In the genomic region with DNA sequence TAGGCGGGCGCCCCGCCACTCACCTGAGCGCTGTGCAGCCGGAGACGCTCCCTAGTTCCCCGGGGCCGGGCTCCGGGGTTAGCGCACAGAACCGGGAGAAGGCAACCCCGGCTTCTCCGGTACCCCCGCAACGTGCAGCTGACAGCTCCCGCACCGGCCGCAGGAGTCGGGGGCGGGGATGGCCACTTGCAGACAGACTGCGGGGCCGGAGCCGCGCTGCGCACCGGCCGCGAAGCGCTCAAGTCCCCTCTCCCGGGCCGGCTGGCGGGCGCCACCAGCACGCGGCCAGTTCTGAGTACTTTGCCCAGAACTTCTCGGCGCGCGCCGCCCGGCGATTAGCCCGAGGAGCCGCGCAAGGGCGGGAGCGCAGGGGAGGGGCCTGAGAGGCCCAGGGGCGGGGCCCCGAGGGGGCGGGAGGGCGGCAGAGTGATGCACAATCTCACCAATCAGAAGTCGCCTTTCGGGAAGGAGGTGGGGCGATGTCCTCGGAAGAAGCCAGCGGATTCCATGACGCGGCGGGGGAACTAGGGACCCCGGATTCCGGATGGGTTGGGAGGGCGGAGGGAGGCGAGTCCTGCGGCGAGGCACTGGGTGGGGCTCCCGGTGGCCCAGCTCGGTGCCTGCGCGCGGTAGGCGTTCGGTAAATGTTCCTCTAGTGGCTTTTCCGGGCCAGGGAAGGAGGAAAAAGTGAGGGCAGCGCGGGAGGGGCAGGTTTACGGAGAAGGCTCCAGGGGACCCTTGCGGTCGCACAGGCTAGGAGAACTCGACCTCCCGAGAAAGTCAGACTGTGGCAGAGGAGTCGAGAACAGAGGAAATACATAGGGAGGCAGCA, we compare ENCODE assay signal across 8 cellular contexts. TPM values are rescaled to one million over a fixed set of nuclear protein-coding genes. Genes with fewer than 3 reads are reported as not detected.
A peak's percentile ranks its signal among the peaks of the same experiment; 100 is the strongest.
DNase-seq lines count a peak whose midpoint lies in the region; ATAC-seq lines count a peak whose summit lies in the region.

A gene with protein sequence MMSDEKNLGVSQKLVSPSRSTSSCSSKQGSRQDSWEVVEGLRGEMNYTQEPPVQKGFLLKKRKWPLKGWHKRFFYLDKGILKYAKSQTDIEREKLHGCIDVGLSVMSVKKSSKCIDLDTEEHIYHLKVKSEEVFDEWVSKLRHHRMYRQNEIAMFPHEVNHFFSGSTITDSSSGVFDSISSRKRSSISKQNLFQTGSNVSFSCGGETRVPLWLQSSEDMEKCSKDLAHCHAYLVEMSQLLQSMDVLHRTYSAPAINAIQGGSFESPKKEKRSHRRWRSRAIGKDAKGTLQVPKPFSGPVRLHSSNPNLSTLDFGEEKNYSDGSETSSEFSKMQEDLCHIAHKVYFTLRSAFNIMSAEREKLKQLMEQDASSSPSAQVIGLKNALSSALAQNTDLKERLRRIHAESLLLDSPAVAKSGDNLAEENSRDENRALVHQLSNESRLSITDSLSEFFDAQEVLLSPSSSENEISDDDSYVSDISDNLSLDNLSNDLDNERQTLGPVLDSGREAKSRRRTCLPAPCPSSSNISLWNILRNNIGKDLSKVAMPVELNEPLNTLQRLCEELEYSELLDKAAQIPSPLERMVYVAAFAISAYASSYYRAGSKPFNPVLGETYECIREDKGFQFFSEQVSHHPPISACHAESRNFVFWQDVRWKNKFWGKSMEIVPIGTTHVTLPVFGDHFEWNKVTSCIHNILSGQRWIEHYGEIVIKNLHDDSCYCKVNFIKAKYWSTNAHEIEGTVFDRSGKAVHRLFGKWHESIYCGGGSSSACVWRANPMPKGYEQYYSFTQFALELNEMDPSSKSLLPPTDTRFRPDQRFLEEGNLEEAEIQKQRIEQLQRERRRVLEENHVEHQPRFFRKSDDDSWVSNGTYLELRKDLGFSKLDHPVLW (minus strand): TSS at position 316 of the 832 bp plus-strand sequence. CDS start 87,706 bp downstream, outside the sequence.

- H3K4me3 ChIP-seq in HUES48 (ENCODE audit: low read depth, low read length) (peak within 1 kb of the TSS; percentile 80), NT2/D1 (ENCODE audit: insufficient read length, low read depth) (peak within 1 kb of the TSS; percentile 69), mononuclear cell (ENCODE audit: low read length) (peak within 1 kb of the TSS; percentile 82)

- H3K9ac ChIP-seq in HUES48 (ENCODE audit: low read depth, low read length) (peak within 1 kb of the TSS; percentile 26), NT2/D1 (ENCODE audit: insufficient read length, low read depth) (peak within 1 kb of the TSS; percentile 89)

- H3K27me3 ChIP-seq in HUES48 (ENCODE audit: control insufficient read depth, insufficient read depth, low read length) = peaks cover 39% of the 10 kb centered on the region
- H3K27me3 ChIP-seq in NT2/D1 (ENCODE audit: insufficient read depth, insufficient read length) = peaks cover 32% of the 10 kb centered on the region
- no peaks in the 10 kb centered on the region for H3K27me3 ChIP-seq in mononuclear cell (ENCODE audit: insufficient read depth, low read length)

- H3K27ac ChIP-seq in HUES48 (ENCODE audit: low read depth, low read length) = peak within 1 kb of the TSS; percentile 72

- peak; percentile 94 for DNase-seq in Caki2 (ENCODE audit: low read depth)
- peak; percentile 94 for DNase-seq in NT2/D1 (ENCODE audit: low read depth, low spot score)
- peak; percentile 95 for DNase-seq in activated CD8-positive, alpha-beta memory T cell treated with anti-CD3 and anti-CD28 coated beads, Interleukin-2, amount 50 U/mL, for 4 hours
- DNase-seq in epidermal melanocyte (ENCODE audit: insufficient read length, low spot score) = peak; percentile 81
- peak; percentile 90 to 94 for DNase-seq in stimulated activated CD8-positive, alpha-beta memory T cell treated with anti-CD3 and anti-CD28 coated beads, Interleukin-2, amount 100 ng/mL, for 48 hours (ENCODE audit: low read depth in 2 of 2)

- 0 out of 2 replicates have a peak, but pooled peaks cover 1% of the 10 kb centered on the region for H3K9me3 ChIP-seq in HUES48 (ENCODE audit: control insufficient read depth, insufficient read depth, low read length)
- peaks cover 10% of the 10 kb centered on the region; the same call in 1 of the 2 replicates for H3K9me3 ChIP-seq in NT2/D1 (ENCODE audit: insufficient read depth, low read length)
- H3K9me3 ChIP-seq in mononuclear cell (ENCODE audit: low read depth, low read length) = no peaks in the 10 kb centered on the region

- peak; percentile 72 for ATAC-seq in GM21381 (IDR thresholded peaks at IDR 0.05; ENCODE audit: unreplicated experiment)

- H3K4me1 ChIP-seq in HUES48 (ENCODE audit: control insufficient read depth, insufficient read depth, low read length) (peaks cover 49% of the 10 kb centered on the region), NT2/D1 (ENCODE audit: insufficient read depth, insufficient read length) (peaks cover 3% of the 10 kb centered on the region), mononuclear cell (ENCODE audit: insufficient read depth, low read length) (peaks cover 44% of the 10 kb centered on the region)

- in situ Hi-C loops in Caki2 (cut with HindIII; ENCODE audit: low pct_unique_long_range_greater_than_20kb, low sequenced_read_pairs) = no loop called here

- H3K36me3 ChIP-seq in HUES48 (ENCODE audit: control insufficient read depth, insufficient read depth, low read length) (no peaks in the 10 kb centered on the region), NT2/D1 (ENCODE audit: insufficient read depth, insufficient read length, low read length) (no peaks in the 10 kb centered on the region)

RNA-seq across cellular contexts. Expression of the gene that starts here (rescaled TPM):
- total RNA-seq in Caki2 (2014; rRNA removed; shearing (Covaris generic); ENCODE audit: low replicate concordance) = 6.3 and 30.3 TPM in 2 replicates
- total RNA-seq in mononuclear cell = 9.3 TPM

Comparison
In these comparisons a context has a peak if more than half of its experiments do, and no peak if none do; other contexts are left out.
1. Peak in every context shown above with its lines: DNase-seq, ATAC-seq, H3K4me3 ChIP-seq and H3K27ac ChIP-seq.